Comparison of ENCODE assay signal across 10 cellular contexts in the genomic region with DNA sequence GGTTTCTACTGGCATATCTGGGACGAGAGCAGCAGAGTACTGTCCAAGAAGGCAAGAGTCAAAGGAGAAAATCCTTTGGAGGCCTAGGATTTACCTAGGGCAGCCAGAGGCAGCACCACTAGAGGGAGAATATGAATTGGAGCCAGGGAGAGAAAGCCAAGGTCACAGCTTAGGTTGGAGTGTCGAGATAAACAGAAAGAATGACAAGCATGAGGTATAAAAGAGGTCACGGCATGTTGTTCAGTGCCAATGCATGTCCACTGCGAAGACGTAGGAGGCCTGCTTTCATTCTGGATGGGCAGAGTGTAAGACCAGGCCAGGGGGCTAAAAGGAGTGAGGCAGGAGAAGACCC. TPM values are rescaled to one million over a fixed set of nuclear protein-coding genes. Genes with fewer than 3 reads are reported as not detected.
DNase-seq lines count a peak whose midpoint lies in the region; ATAC-seq and TF ChIP-seq lines count a peak whose summit lies in the region.
"Had no signal": no experiment of that assay in that cellular context is flagged by ENCODE, and none has a peak within 500 bp of the region (broad histone marks: within the 10 kb centered on the region; RNA-seq: fewer than 3 reads in every experiment).

No MANE protein-coding gene starts in this region.

- TF ChIP-seq CTCF in cardiac muscle cell (IDR thresholded peaks at IDR 0.05; ENCODE audit: low read depth, low read length) (peak; percentile 39), osteocyte (IDR thresholded peaks at IDR 0.05) (peak; percentile 17), testis (IDR thresholded peaks at IDR 0.05) (peak in 1 of 3 experiments; percentile 29)

- no peaks in the 10 kb centered on the region for H3K27me3 Mint-ChIP-seq in activated T-helper 1 cell treated with anti-CD3 and anti-CD28 coated beads, Interleukin-12 subunit alpha, Interleukin-12 subunit beta, Interleukin-2, Interleukin-4 antibody, amounts not matched to agents 30 ng/mL and 10 ng/mL and 1 ng/mL, durations not matched to agents 14 hours and 24 hours and 36 hours (ENCODE audit: insufficient read depth)
- H3K27me3 Mint-ChIP-seq in osteocyte (ENCODE audit: unreplicated experiment), result no peaks in the 10 kb centered on the region

- DNase-seq in H7 (peak; percentile 22), cardiac muscle cell (ENCODE audit: low read depth in 1 of 2, low spot score in 1 of 2) (peak in 1 of 2 donors; percentile 59), osteocyte (ENCODE audit: extremely low spot score, unreplicated experiment) (no peak), testis (no peak)
- no peak for DNase-seq in activated T-helper 1 cell treated with anti-CD3 and anti-CD28 coated beads, Interleukin-12 subunit alpha, Interleukin-12 subunit beta, Interleukin-2, Interleukin-4 antibody, amounts not matched to agents 30 ng/mL and 10 ng/mL and 1 ng/mL, durations not matched to agents 14 hours and 24 hours and 36 hours (ENCODE audit: low spot score)
- DNase-seq: activated CD4-positive, CD25-positive, alpha-beta regulatory T cell treated with anti-CD3 and anti-CD28 coated beads, Interleukin-2, amount 50 U/mL, for 72 hours; NCI-H1436 treated with DMSO at 0.1 percent for 48 hours had no signal

- H3K4me1 Mint-ChIP-seq in activated T-helper 1 cell treated with anti-CD3 and anti-CD28 coated beads, Interleukin-12 subunit alpha, Interleukin-12 subunit beta, Interleukin-2, Interleukin-4 antibody, amounts not matched to agents 30 ng/mL and 10 ng/mL and 1 ng/mL, durations not matched to agents 14 hours and 24 hours and 36 hours (ENCODE audit: low read depth), result peaks cover 84% of the 10 kb centered on the region
- peaks cover 37% of the 10 kb centered on the region for H3K4me1 Mint-ChIP-seq in osteocyte (ENCODE audit: unreplicated experiment)

- ATAC-seq in HG03159 (IDR thresholded peaks at IDR 0.05; ENCODE audit: unreplicated experiment) (no peak), GM18498 (IDR thresholded peaks at IDR 0.05; ENCODE audit: unreplicated experiment) (no peak)
- ATAC-seq: mucosa of descending colon had no signal

- H3K4me3 Mint-ChIP-seq in activated T-helper 1 cell treated with anti-CD3 and anti-CD28 coated beads, Interleukin-12 subunit alpha, Interleukin-12 subunit beta, Interleukin-2, Interleukin-4 antibody, amounts not matched to agents 30 ng/mL and 10 ng/mL and 1 ng/mL, durations not matched to agents 14 hours and 24 hours and 36 hours, result peak overlapping the region; percentile 4
- H3K4me3 Mint-ChIP-seq in osteocyte (ENCODE audit: unreplicated experiment), result no peak overlapping the region

- intact Hi-C loops in activated T-helper 1 cell treated with anti-CD3 and anti-CD28 coated beads, Interleukin-12 subunit alpha, Interleukin-12 subunit beta, Interleukin-2, Interleukin-4 antibody, amounts not matched to agents 30 ng/mL and 10 ng/mL and 1 ng/mL, durations not matched to agents 14 hours and 24 hours and 36 hours (cut with micrococcal nuclease), result loop anchor here (5.0 kb wide), 3 partner anchors 154 to 1071 kb away; partner anchors contain the start of gene FSIP1
- intact Hi-C loops in testis (cut with DNase I; ENCODE audit: low total_unique reads), result no loop called here

- H3K9me3 ChIP-seq in cardiac muscle cell (ENCODE audit: low read depth), result no peaks in the 10 kb centered on the region
- H3K9me3 ChIP-seq in testis, result no peaks in the 10 kb centered on the region
- H3K9me3 ChIP-seq: mucosa of descending colon had no signal

- H3K4me1 ChIP-seq in cardiac muscle cell (ENCODE audit: low read depth) (peaks cover 18% of the 10 kb centered on the region), testis (peaks cover 4% of the 10 kb centered on the region)

- H3K36me3 Mint-ChIP-seq in activated T-helper 1 cell treated with anti-CD3 and anti-CD28 coated beads, Interleukin-12 subunit alpha, Interleukin-12 subunit beta, Interleukin-2, Interleukin-4 antibody, amounts not matched to agents 30 ng/mL and 10 ng/mL and 1 ng/mL, durations not matched to agents 14 hours and 24 hours and 36 hours (ENCODE audit: low read depth), result peaks cover 28% of the 10 kb centered on the region
- no peaks in the 10 kb centered on the region for H3K36me3 Mint-ChIP-seq in osteocyte (ENCODE audit: unreplicated experiment)

- WGBS in testis, 2 donors, result 53 to 68% methylated on average over 5 of the region's 5 CpGs

- peaks cover 11% of the 10 kb centered on the region for H3K9me3 Mint-ChIP-seq in activated T-helper 1 cell treated with anti-CD3 and anti-CD28 coated beads, Interleukin-12 subunit alpha, Interleukin-12 subunit beta, Interleukin-2, Interleukin-4 antibody, amounts not matched to agents 30 ng/mL and 10 ng/mL and 1 ng/mL, durations not matched to agents 14 hours and 24 hours and 36 hours
- no peaks in the 10 kb centered on the region for H3K9me3 Mint-ChIP-seq in osteocyte (ENCODE audit: unreplicated experiment)

- no peak for TF ChIP-seq POLR2A in testis (IDR thresholded peaks at IDR 0.05)

- H3K27me3 ChIP-seq in H7 (ENCODE audit: control insufficient read depth, insufficient read depth, low read length), result no peaks in the 10 kb centered on the region
- no peaks in the 10 kb centered on the region for H3K27me3 ChIP-seq in cardiac muscle cell
- no peaks in the 10 kb centered on the region for H3K27me3 ChIP-seq in testis

- H3K4me3 ChIP-seq in H7 (ENCODE audit: insufficient read depth, low read depth, low read length) (no peak overlapping the region), cardiac muscle cell (no peak overlapping the region), testis (no peak overlapping the region)
- H3K4me3 ChIP-seq: mucosa of descending colon had no signal

- H3K36me3 ChIP-seq in H7 (replicated peaks; ENCODE audit: control insufficient read depth, insufficient read depth, low read length), result no peaks in the 10 kb centered on the region
- no peaks in the 10 kb centered on the region for H3K36me3 ChIP-seq in cardiac muscle cell
- H3K36me3 ChIP-seq in testis (ENCODE audit: low read depth, missing control alignments), result no peaks in the 10 kb centered on the region

- H3K27ac ChIP-seq in cardiac muscle cell, result peak overlapping the region; percentile 76
- no peak overlapping the region for H3K27ac ChIP-seq in testis

- H3K27ac Mint-ChIP-seq in activated T-helper 1 cell treated with anti-CD3 and anti-CD28 coated beads, Interleukin-12 subunit alpha, Interleukin-12 subunit beta, Interleukin-2, Interleukin-4 antibody, amounts not matched to agents 30 ng/mL and 10 ng/mL and 1 ng/mL, durations not matched to agents 14 hours and 24 hours and 36 hours, result peak overlapping the region; percentile 73
- no peak overlapping the region for H3K27ac Mint-ChIP-seq in osteocyte (ENCODE audit: unreplicated experiment)

RNA-seq across cellular contexts. Expression of gene THBS1, which starts 47.2 kb away (rescaled TPM):
- total RNA-seq in H7 (2014; rRNA removed; shearing (Covaris generic)), result 9.9 and 10.1 TPM in 2 replicates
- total RNA-seq in activated T-helper 1 cell treated with anti-CD3 and anti-CD28 coated beads, Interleukin-12 subunit alpha, Interleukin-12 subunit beta, Interleukin-2, Interleukin-4 antibody, amounts not matched to agents 30 ng/mL and 10 ng/mL and 1 ng/mL, durations not matched to agents 14 hours and 24 hours and 36 hours, result 2.3 and 3.2 TPM in 2 replicates
- total RNA-seq in cardiac muscle cell (55.2 and 70.2 TPM in 2 replicates), osteocyte (812 and 849 TPM in 2 replicates), testis (10 to 100 TPM; 13.9 to 20.7 TPM)
- polyA plus RNA-seq in cardiac muscle cell (20.9 and 22.4 TPM in 2 replicates), testis (ENCODE audit: insufficient read depth, low read depth, low replicate concordance) (12.6 TPM)

Comparison
In these comparisons a context has a peak if more than half of its experiments do, and no peak if none do; other contexts are left out.
1. RNA of gene THBS1, which starts 47.2 kb away (total RNA-seq): 812 to 849 TPM in osteocyte; 55.2 to 70.2 TPM in cardiac muscle cell, 13.9 to 20.7 TPM in testis, 9.9 to 10.1 TPM in H7 and 2.3 to 3.2 TPM in activated T-helper 1 cell treated with anti-CD3 and anti-CD28 coated beads, Interleukin-12 subunit alpha, Interleukin-12 subunit beta, Interleukin-2, Interleukin-4 antibody, amounts not matched to agents 30 ng/mL and 10 ng/mL and 1 ng/mL, durations not matched to agents 14 hours and 24 hours and 36 hours; every median in the first group is over 10 times any median in the second.